8 cellular contexts compared by ENCODE assay signal in genomic region chrX:129984196-129984962, GRCh38. TPM values are rescaled to one million over a fixed set of nuclear protein-coding genes. Genes with fewer than 3 reads are reported as not detected.
DNase-seq lines count a peak whose midpoint lies in the region; ATAC-seq and TF ChIP-seq lines count a peak whose summit lies in the region.

No MANE protein-coding gene starts in this region.

- H3K4me1 ChIP-seq in Caco-2, result no peaks in the 10 kb centered on the region
- no peaks in the 10 kb centered on the region for H3K4me1 ChIP-seq in cardiac muscle cell (ENCODE audit: low read depth)

- no peak overlapping the region for H3K4me3 Mint-ChIP-seq in Caco-2 (ENCODE audit: unreplicated experiment)

- BruUV-seq in Caco-2 (replicated peaks; lab: Mats Ljungman, UMichigan), result no TSS peak

- H3K27me3 Mint-ChIP-seq in Caco-2 (ENCODE audit: insufficient read depth, unreplicated experiment), result no peaks in the 10 kb centered on the region

- peak overlapping the region; percentile 67 for H3K4me3 ChIP-seq in Caco-2 (ENCODE audit: low read depth, low read length)
- H3K4me3 ChIP-seq in cardiac muscle cell, result no peak overlapping the region
- H3K4me3 ChIP-seq in retinal pigment epithelial cell (ENCODE audit: low read length), result peak overlapping the region; percentile 53

- intact Hi-C loops in Caco-2 (cut with micrococcal nuclease; ENCODE audit: unreplicated experiment), result loop anchor here (5.0 kb wide), 1 partner anchor 78 kb away; no protein-coding TSS in a partner anchor

- DNase-seq in Caco-2 (peak; percentile 61 to 70), cardiac muscle cell (ENCODE audit: low read depth in 1 of 2, low spot score in 1 of 2) (peak in 1 of 2 donors; percentile 21), retinal pigment epithelial cell (ENCODE audit: low read depth) (no peak)
- peak; percentile 37 to 49 for DNase-seq in activated T-cell treated with anti-CD3 and anti-CD28 coated beads, Interleukin-2, amount 50 U/mL, for 48 hours

- H3K27me3 ChIP-seq in Caco-2 (replicated peaks; ENCODE audit: control insufficient read depth, insufficient read depth, low read length), result no peaks in the 10 kb centered on the region
- no peaks in the 10 kb centered on the region for H3K27me3 ChIP-seq in cardiac muscle cell

- CTCF ChIA-PET in Caco-2 (lab: Charles Lee), result no interaction called here

- H3K36me3 ChIP-seq in Caco-2 (ENCODE audit: control insufficient read depth, insufficient read depth, low read length), result no peaks in the 10 kb centered on the region
- no peaks in the 10 kb centered on the region; the same call in 1 of the 2 replicates for H3K36me3 ChIP-seq in KOPT-K1 (ENCODE audit: insufficient read depth, low read length)
- H3K36me3 ChIP-seq in cardiac muscle cell, result no peaks in the 10 kb centered on the region

- H3K27ac ChIP-seq in KOPT-K1 (ENCODE audit: low read depth, low read length, poor library complexity, severe bottlenecking) (peak overlapping the region; percentile 68), cardiac muscle cell (peak overlapping the region; percentile 64)

- H3K27ac Mint-ChIP-seq in Caco-2 (ENCODE audit: unreplicated experiment), result peak overlapping the region; percentile 90

- ATAC-seq in GM19452 (IDR thresholded peaks at IDR 0.05; ENCODE audit: unreplicated experiment), result no peak
- ATAC-seq in HG02798 (IDR thresholded peaks at IDR 0.05; ENCODE audit: poor library complexity, unreplicated experiment), result no peak
- ATAC-seq in HG03460 (IDR thresholded peaks at IDR 0.05; ENCODE audit: unreplicated experiment), result no peak

- peaks cover 10% of the 10 kb centered on the region for H3K36me3 Mint-ChIP-seq in Caco-2 (ENCODE audit: insufficient read depth, unreplicated experiment)

- no peak for TF ChIP-seq CTCF in Caco-2 (IDR thresholded peaks at IDR 0.05; ENCODE audit: insufficient read depth in 1 of 2, low read depth in 1 of 2, low read length in 1 of 2, severe bottlenecking in 1 of 2, unreplicated experiment in 1 of 2)
- TF ChIP-seq CTCF in cardiac muscle cell (IDR thresholded peaks at IDR 0.05; ENCODE audit: low read depth, low read length), result no peak
- TF ChIP-seq CTCF in retinal pigment epithelial cell (conservative IDR thresholded peaks at IDR 0.05; ENCODE audit: low read depth, low read length), result no peak

- POLR2A ChIA-PET in Caco-2 (lab: Charles Lee), result interaction anchor here (1.1 kb wide), 1 partner anchor 76 kb away, joined by 3 read pairs; no protein-coding TSS in a partner anchor

- H3K9me3 Mint-ChIP-seq in Caco-2 (ENCODE audit: unreplicated experiment), result no peaks in the 10 kb centered on the region

- H3K9me3 ChIP-seq in Caco-2 (no peaks in the 10 kb centered on the region), KOPT-K1 (ENCODE audit: insufficient read depth, low read length, poor library complexity, severe bottlenecking) (no peaks in the 10 kb centered on the region), cardiac muscle cell (ENCODE audit: low read depth) (no peaks in the 10 kb centered on the region)

- H3K4me1 Mint-ChIP-seq in Caco-2 (ENCODE audit: low read depth, unreplicated experiment), result no peaks in the 10 kb centered on the region

RNA-seq across cellular contexts. Expression of gene BCORL1, which starts 1.9 kb away (rescaled TPM):
- total RNA-seq in Caco-2 (2022), result 19.8 and 21.1 TPM in 2 replicates
- total RNA-seq in cardiac muscle cell, result 3.9 and 10.7 TPM in 2 replicates
- 8.7 and 13.6 TPM in 2 replicates for polyA plus RNA-seq in cardiac muscle cell
